In genomic region chr10:30433779-30434272, GRCh38 we compare ENCODE assay signal across 8 cellular contexts. TPM values are rescaled to one million over a fixed set of nuclear protein-coding genes. Genes with fewer than 3 reads are reported as not detected.
A peak's percentile ranks its signal among the peaks of the same experiment; 100 is the strongest.
DNase-seq lines count a peak whose midpoint lies in the region; ATAC-seq and TF ChIP-seq lines count a peak whose summit lies in the region.

Gene MAP3K8 (plus strand): TSS chr10:30434184. CDS start chr10:30438939, 4,755 bp downstream.

- TF ChIP-seq POLR2A in adrenal gland (IDR thresholded peaks at IDR 0.05): peak; percentile 81 to 83

- H3K4me2 ChIP-seq in Karpas-422 (ENCODE audit: low read depth, low read length, poor library complexity, severe bottlenecking): peak within 1 kb of the TSS; percentile 96

- H3K4me1 ChIP-seq in Karpas-422 (ENCODE audit: low read length) (peaks cover 70% of the 10 kb centered on the region), adrenal gland (replicated peaks in 1 of 2) (peaks cover 8 to 31% of the 10 kb centered on the region in 2 donors), upper lobe of right lung (peaks cover 41% of the 10 kb centered on the region)

- peak within 1 kb of the TSS; percentile 92 for H3K4me3 ChIP-seq in Karpas-422 (ENCODE audit: low read length)
- H3K4me3 ChIP-seq in adrenal gland: peak within 1 kb of the TSS; percentile 68 to 90 (median 86)
- H3K4me3 ChIP-seq in upper lobe of right lung: peak within 1 kb of the TSS; percentile 89

- DNase-seq in GF-D8 (lab: John Stamatoyannopoulos, UW) (peak; percentile 89), Karpas-422 (peak; percentile 97), adrenal gland (peak; percentile 90 to 94 (median 92)), left cardiac atrium (peak; percentile 95), progenitor cell of endocrine pancreas (ENCODE audit: low spot score, unreplicated experiment) (peak; percentile 73), upper lobe of right lung (peak; percentile 97)

- no peaks in the 10 kb centered on the region for H3K27me3 Mint-ChIP-seq in T-helper 1 cell treated with Interleukin-12 subunit alpha and Interleukin-12 subunit beta and Interleukin-4 antibody, amounts not matched to agents 30 μg/mL and 1 μg/mL, for 36 hours (ENCODE audit: low read depth)
- no peaks in the 10 kb centered on the region for H3K27me3 Mint-ChIP-seq in progenitor cell of endocrine pancreas

- H2AFZ ChIP-seq in Karpas-422 (ENCODE audit: low read length): no peak within 1 kb of the TSS

- H3K4me3 Mint-ChIP-seq in T-helper 1 cell treated with Interleukin-12 subunit alpha and Interleukin-12 subunit beta and Interleukin-4 antibody, amounts not matched to agents 30 μg/mL and 1 μg/mL, for 36 hours: peak within 1 kb of the TSS; percentile 88
- H3K4me3 Mint-ChIP-seq in progenitor cell of endocrine pancreas (ENCODE audit: low read depth): peak within 1 kb of the TSS; percentile 87

- H3K27me3 ChIP-seq in Karpas-422 (ENCODE audit: low read length) (no peaks in the 10 kb centered on the region), adrenal gland (no peaks in the 10 kb centered on the region), upper lobe of right lung (no peaks in the 10 kb centered on the region)

- peak within 1 kb of the TSS; percentile 97 for H3K27ac ChIP-seq in Karpas-422 (ENCODE audit: low read length)
- H3K27ac ChIP-seq in adrenal gland: peak within 1 kb of the TSS; percentile 95 to 99 (median 97)
- H3K27ac ChIP-seq in upper lobe of right lung: peak within 1 kb of the TSS; percentile 99

- 0 to 1% (median 0%) methylated on average over 21 to 53 of the region's 53 CpGs; no CpG with 5 or more reads in 1 of the 4 donors for WGBS in adrenal gland, 4 donors

- H3K36me3 ChIP-seq in Karpas-422 (ENCODE audit: insufficient read depth, low read length) (peaks cover 36% of the 10 kb centered on the region), adrenal gland (replicated peaks in 1 of 2) (peaks cover 0 to 1% of the 10 kb centered on the region in 2 donors), upper lobe of right lung (peaks cover 19% of the 10 kb centered on the region)

- peaks cover 76% of the 10 kb centered on the region for H3K79me2 ChIP-seq in Karpas-422 (ENCODE audit: low read length)

- ATAC-seq in GM21825 (IDR thresholded peaks at IDR 0.05; ENCODE audit: unreplicated experiment) (peak; percentile 59), left cardiac atrium (peak; percentile 86 to 88), upper lobe of right lung (peak; percentile 90)

- H3K9me3 ChIP-seq in Karpas-422 (ENCODE audit: low read length) (no peaks in the 10 kb centered on the region), adrenal gland (replicated peaks in 1 of 3) (no peaks in the 10 kb centered on the region), upper lobe of right lung (no peaks in the 10 kb centered on the region)

- H3K27ac Mint-ChIP-seq in T-helper 1 cell treated with Interleukin-12 subunit alpha and Interleukin-12 subunit beta and Interleukin-4 antibody, amounts not matched to agents 30 μg/mL and 1 μg/mL, for 36 hours: peak within 1 kb of the TSS; percentile 94
- H3K27ac Mint-ChIP-seq in progenitor cell of endocrine pancreas: peak within 1 kb of the TSS; percentile 99

- no peaks in the 10 kb centered on the region for H3K9me2 ChIP-seq in Karpas-422 (replicated peaks; ENCODE audit: insufficient read depth, low read length)

- H4K20me1 ChIP-seq in Karpas-422 (ENCODE audit: insufficient read depth, low read depth, low read length): peaks cover 24% of the 10 kb centered on the region

- H3K4me1 Mint-ChIP-seq in T-helper 1 cell treated with Interleukin-12 subunit alpha and Interleukin-12 subunit beta and Interleukin-4 antibody, amounts not matched to agents 30 μg/mL and 1 μg/mL, for 36 hours (ENCODE audit: low read depth): peaks cover 53% of the 10 kb centered on the region
- H3K4me1 Mint-ChIP-seq in progenitor cell of endocrine pancreas (ENCODE audit: low read depth): peaks cover 42% of the 10 kb centered on the region

- TF ChIP-seq CTCF in adrenal gland (IDR thresholded peaks at IDR 0.05): no peak
- no peak for TF ChIP-seq CTCF in progenitor cell of endocrine pancreas (IDR thresholded peaks at IDR 0.05; ENCODE audit: unreplicated experiment)
- no peak for TF ChIP-seq CTCF in upper lobe of right lung (IDR thresholded peaks at IDR 0.05)

- intact Hi-C loops in adrenal gland (cut with DNase I) (no loop called here), left cardiac atrium (cut with DNase I) (no loop called here), upper lobe of right lung (cut with DNase I) (no loop called here)

- peak within 1 kb of the TSS; percentile 98 for H3K9ac ChIP-seq in Karpas-422 (ENCODE audit: low read length)

- H3K9me3 Mint-ChIP-seq in T-helper 1 cell treated with Interleukin-12 subunit alpha and Interleukin-12 subunit beta and Interleukin-4 antibody, amounts not matched to agents 30 μg/mL and 1 μg/mL, for 36 hours: no peaks in the 10 kb centered on the region
- no peaks in the 10 kb centered on the region for H3K9me3 Mint-ChIP-seq in progenitor cell of endocrine pancreas (ENCODE audit: low read depth)

- peaks cover 34% of the 10 kb centered on the region for H3K36me3 Mint-ChIP-seq in T-helper 1 cell treated with Interleukin-12 subunit alpha and Interleukin-12 subunit beta and Interleukin-4 antibody, amounts not matched to agents 30 μg/mL and 1 μg/mL, for 36 hours (ENCODE audit: low read depth)
- H3K36me3 Mint-ChIP-seq in progenitor cell of endocrine pancreas (ENCODE audit: insufficient read depth): no peaks in the 10 kb centered on the region

RNA-seq across cellular contexts. Expression of gene MAP3K8, which starts in this region (rescaled TPM):
- 51.5 and 69.8 TPM in 2 replicates for total RNA-seq in Karpas-422 (2014; rRNA removed; shearing (Covaris generic); ENCODE audit: low replicate concordance)
- 10 to 100 TPM in 7 of 8 donors, 1 to 10 TPM in 1; 2.0 to 58.0 (median 27.1) TPM for total RNA-seq in adrenal gland
- polyA plus RNA-seq in adrenal gland: 10 to 100 TPM; 13.4 to 32.4 (median 13.7) TPM
- 10 to 100 TPM; 13.1 to 25.2 TPM for total RNA-seq in left cardiac atrium
- 15.0 and 16.8 TPM in 2 replicates for total RNA-seq in progenitor cell of endocrine pancreas
- 33.7 TPM for total RNA-seq in upper lobe of right lung

Comparison
In these comparisons a context has a peak if more than half of its experiments do, and no peak if none do; other contexts are left out.
1. Peak in every context shown above with its lines: DNase-seq, ATAC-seq, H3K4me3 ChIP-seq and H3K27ac ChIP-seq.